ENCODE assay signal across 9 cellular contexts in genomic region chr16:16022683-16023064, GRCh38.
DNase-seq lines count a peak whose midpoint lies in the region; ATAC-seq, FAIRE-seq and TF ChIP-seq lines count a peak whose summit lies in the region.
"Had no signal": no experiment of that assay in that cellular context is flagged by ENCODE, and none has a peak within 500 bp of the region (broad histone marks: within the 10 kb centered on the region; RNA-seq: fewer than 3 reads in every experiment).

No MANE protein-coding gene starts in this region.

- CTCF ChIA-PET in WTC11 (lab: Charles Lee), result interaction anchor here (1.0 kb wide), 1 partner anchor 74 kb away, joined by 3 read pairs; no protein-coding TSS in a partner anchor
- CTCF ChIA-PET in HEK293T (lab: Yijun Ruan, JAX), result no interaction called here

- H3K36me3 Mint-ChIP-seq in T-helper 1 cell treated with Interleukin-12 subunit alpha and Interleukin-12 subunit beta and Interleukin-4 antibody, amounts not matched to agents 30 μg/mL and 1 μg/mL, for 36 hours (ENCODE audit: low read depth), result peaks cover 39% of the 10 kb centered on the region
- H3K36me3 Mint-ChIP-seq in WTC11, result peaks cover 33% of the 10 kb centered on the region

- 31 to 60% (median 34%) methylated on average over 5 of the region's 5 CpGs for WGBS in stomach, 5 donors

- H3K4me1 Mint-ChIP-seq in T-helper 1 cell treated with Interleukin-12 subunit alpha and Interleukin-12 subunit beta and Interleukin-4 antibody, amounts not matched to agents 30 μg/mL and 1 μg/mL, for 36 hours (ENCODE audit: low read depth), result peaks cover 46% of the 10 kb centered on the region
- H3K4me1 Mint-ChIP-seq in WTC11, result 0 out of 2 replicates have a peak, but pooled peaks cover 3% of the 10 kb centered on the region

- H3K27me3 Mint-ChIP-seq in T-helper 1 cell treated with Interleukin-12 subunit alpha and Interleukin-12 subunit beta and Interleukin-4 antibody, amounts not matched to agents 30 μg/mL and 1 μg/mL, for 36 hours (ENCODE audit: low read depth), result no peaks in the 10 kb centered on the region
- no peaks in the 10 kb centered on the region for H3K27me3 Mint-ChIP-seq in WTC11 (ENCODE audit: low read depth)

- POLR2A ChIA-PET in WTC11 (lab: Charles Lee) (no interaction called here), HEK293T (lab: Yijun Ruan, JAX) (no interaction called here)

- no peak for TF ChIP-seq POLR2A in stomach (IDR thresholded peaks at IDR 0.05)

- DNase-seq in T-helper 1 cell (no peak), WTC11 (ENCODE audit: low spot score) (no peak), kidney (no peak), stomach (no peak), HEK293T (ENCODE audit: extremely low spot score) (no peak), NCI-H510A (lab: John Stamatoyannopoulos, UW) (no peak)
- DNase-seq: activated CD8-positive, alpha-beta memory T cell treated with anti-CD3 and anti-CD28 coated beads, Interleukin-2, amount 50 U/mL, for 48 hours had no signal

- ATAC-seq in WTC11, result no peak
- no peak for ATAC-seq in HG02571 (IDR thresholded peaks at IDR 0.05; ENCODE audit: unreplicated experiment)

- peak overlapping the region; percentile 6 for H3K27ac Mint-ChIP-seq in T-helper 1 cell treated with Interleukin-12 subunit alpha and Interleukin-12 subunit beta and Interleukin-4 antibody, amounts not matched to agents 30 μg/mL and 1 μg/mL, for 36 hours
- 0 out of 2 replicates have a peak overlapping the region, but pooled peaks have one; percentile 9 for H3K27ac Mint-ChIP-seq in WTC11

- peak overlapping the region; percentile 63 to 80 for H3K27ac ChIP-seq in kidney (ENCODE audit: low read depth in 2 of 2, low read length in 2 of 2)
- peak overlapping the region; percentile 78 to 91 (median 87) for H3K27ac ChIP-seq in stomach

- H3K36me3 ChIP-seq in kidney (ENCODE audit: control insufficient read depth in 1 of 2, insufficient read depth in 2 of 2, low read length in 2 of 2), result peaks cover 2 to 4% of the 10 kb centered on the region in 2 donors
- peaks cover 20 to 34% (median 25%) of the 10 kb centered on the region in 4 donors for H3K36me3 ChIP-seq in stomach

- TF ChIP-seq CTCF in WTC11 (IDR thresholded peaks at IDR 0.05), result no peak
- TF ChIP-seq CTCF in kidney (IDR thresholded peaks at IDR 0.05; ENCODE audit: borderline replicate concordance, extremely low read depth, insufficient read depth), result no peak
- TF ChIP-seq CTCF in stomach (IDR thresholded peaks at IDR 0.05), result no peak

- no peaks in the 10 kb centered on the region for H3K27me3 ChIP-seq in stomach

- H3K4me1 ChIP-seq in kidney (ENCODE audit: control insufficient read depth in 1 of 2, insufficient read depth in 1 of 2, low read depth in 1 of 2, low read length in 2 of 2) (peaks cover 9 to 13% of the 10 kb centered on the region in 2 donors), stomach (peaks cover 67 to 97% (median 73%) of the 10 kb centered on the region in 4 donors)

- H3K4me3 ChIP-seq in kidney (ENCODE audit: low read length in 2 of 2) (no peak overlapping the region), stomach (no peak overlapping the region)

- intact Hi-C loops in kidney (cut with DNase I) (no loop called here), stomach (cut with DNase I; ENCODE audit: low total_unique reads) (no loop called here)

- no peak overlapping the region for H3K4me3 Mint-ChIP-seq in T-helper 1 cell treated with Interleukin-12 subunit alpha and Interleukin-12 subunit beta and Interleukin-4 antibody, amounts not matched to agents 30 μg/mL and 1 μg/mL, for 36 hours
- H3K4me3 Mint-ChIP-seq in WTC11, result no peak overlapping the region

- no peak for FAIRE-seq in kidney (lab: Jason Lieb, UNC)

- H3K9me3 Mint-ChIP-seq in T-helper 1 cell treated with Interleukin-12 subunit alpha and Interleukin-12 subunit beta and Interleukin-4 antibody, amounts not matched to agents 30 μg/mL and 1 μg/mL, for 36 hours, result no peaks in the 10 kb centered on the region
- no peaks in the 10 kb centered on the region for H3K9me3 Mint-ChIP-seq in WTC11

- H3K9me3 ChIP-seq in kidney (ENCODE audit: control insufficient read depth in 1 of 2, low read length in 2 of 2) (no peaks in the 10 kb centered on the region), stomach (no peaks in the 10 kb centered on the region)

- TF ChIP-seq EP300 in stomach (IDR thresholded peaks at IDR 0.05), result no peak

- peak overlapping the region in 1 of 2 donors; percentile 21 for H3K9ac ChIP-seq in kidney (ENCODE audit: low read length in 2 of 2)

TF ChIP-seq in WTC11, 78 proteins besides CTCF, POLR2A, EP300 and RAD21:
- no peak for TF ChIP-seq NFE2L1 (CRISPR knock-in tag; IDR thresholded peaks at IDR 0.05)
- TF ChIP-seq, protein P1, sequence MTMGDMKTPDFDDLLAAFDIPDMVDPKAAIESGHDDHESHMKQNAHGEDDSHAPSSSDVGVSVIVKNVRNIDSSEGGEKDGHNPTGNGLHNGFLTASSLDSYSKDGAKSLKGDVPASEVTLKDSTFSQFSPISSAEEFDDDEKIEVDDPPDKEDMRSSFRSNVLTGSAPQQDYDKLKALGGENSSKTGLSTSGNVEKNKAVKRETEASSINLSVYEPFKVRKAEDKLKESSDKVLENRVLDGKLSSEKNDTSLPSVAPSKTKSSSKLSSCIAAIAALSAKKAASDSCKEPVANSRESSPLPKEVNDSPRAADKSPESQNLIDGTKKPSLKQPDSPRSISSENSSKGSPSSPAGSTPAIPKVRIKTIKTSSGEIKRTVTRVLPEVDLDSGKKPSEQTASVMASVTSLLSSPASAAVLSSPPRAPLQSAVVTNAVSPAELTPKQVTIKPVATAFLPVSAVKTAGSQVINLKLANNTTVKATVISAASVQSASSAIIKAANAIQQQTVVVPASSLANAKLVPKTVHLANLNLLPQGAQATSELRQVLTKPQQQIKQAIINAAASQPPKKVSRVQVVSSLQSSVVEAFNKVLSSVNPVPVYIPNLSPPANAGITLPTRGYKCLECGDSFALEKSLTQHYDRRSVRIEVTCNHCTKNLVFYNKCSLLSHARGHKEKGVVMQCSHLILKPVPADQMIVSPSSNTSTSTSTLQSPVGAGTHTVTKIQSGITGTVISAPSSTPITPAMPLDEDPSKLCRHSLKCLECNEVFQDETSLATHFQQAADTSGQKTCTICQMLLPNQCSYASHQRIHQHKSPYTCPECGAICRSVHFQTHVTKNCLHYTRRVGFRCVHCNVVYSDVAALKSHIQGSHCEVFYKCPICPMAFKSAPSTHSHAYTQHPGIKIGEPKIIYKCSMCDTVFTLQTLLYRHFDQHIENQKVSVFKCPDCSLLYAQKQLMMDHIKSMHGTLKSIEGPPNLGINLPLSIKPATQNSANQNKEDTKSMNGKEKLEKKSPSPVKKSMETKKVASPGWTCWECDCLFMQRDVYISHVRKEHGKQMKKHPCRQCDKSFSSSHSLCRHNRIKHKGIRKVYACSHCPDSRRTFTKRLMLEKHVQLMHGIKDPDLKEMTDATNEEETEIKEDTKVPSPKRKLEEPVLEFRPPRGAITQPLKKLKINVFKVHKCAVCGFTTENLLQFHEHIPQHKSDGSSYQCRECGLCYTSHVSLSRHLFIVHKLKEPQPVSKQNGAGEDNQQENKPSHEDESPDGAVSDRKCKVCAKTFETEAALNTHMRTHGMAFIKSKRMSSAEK (CRISPR knock-in tag; IDR thresholded peaks at IDR 0.05; ENCODE audit: borderline replicate concordance), result no peak
TF ChIP-seq in WTC11: peak in this region for 0.

TF ChIP-seq in HEK293T, 16 proteins besides CTCF, POLR2A, EP300 and RAD21:
- TF ChIP-seq CTBP1 (IDR thresholded peaks at IDR 0.05; ENCODE audit: borderline replicate concordance) (no peak), BHLHE40 (IDR thresholded peaks at IDR 0.05; ENCODE audit: borderline replicate concordance) (no peak)
